In the genomic region with DNA sequence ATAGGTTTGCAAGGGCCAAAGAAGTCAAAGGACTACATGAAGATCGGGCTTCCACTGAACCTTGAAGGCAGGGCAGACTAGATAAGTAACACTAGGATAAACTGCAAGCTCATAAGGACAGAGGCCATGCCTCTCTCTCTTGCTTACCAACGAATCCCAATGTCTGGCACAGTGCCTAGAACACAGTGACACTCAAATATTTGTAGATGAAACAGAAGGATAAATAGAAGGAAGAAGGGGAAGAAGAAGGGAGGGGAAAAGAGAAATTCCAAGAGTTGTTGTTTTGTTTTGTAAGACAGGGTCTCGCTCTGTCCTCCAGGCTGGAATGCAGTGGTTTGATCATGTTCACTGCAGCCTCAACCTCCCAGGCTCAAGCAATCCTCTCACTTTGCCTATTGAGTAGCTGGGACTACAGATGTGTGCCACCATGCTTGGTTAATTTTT, we compare ENCODE assay signal across 10 cellular contexts. TPM values are rescaled to one million over a fixed set of nuclear protein-coding genes. Genes with fewer than 3 reads are reported as not detected.
DNase-seq lines count a peak whose midpoint lies in the region; ATAC-seq, FAIRE-seq and TF ChIP-seq lines count a peak whose summit lies in the region.
"Had no signal": no experiment of that assay in that cellular context is flagged by ENCODE, and none has a peak within 500 bp of the region (broad histone marks: within the 10 kb centered on the region; RNA-seq: fewer than 3 reads in every experiment).

No MANE protein-coding gene starts in this region.

- ATAC-seq in HG03460 (IDR thresholded peaks at IDR 0.05; ENCODE audit: unreplicated experiment) = no peak
- ATAC-seq in activated CD8-positive, alpha-beta T cell treated with anti-CD3 and anti-CD28 coated beads, Interleukin-2, amount 10 ng/mL, durations not matched to agents 7 days and 5 days = no peak

- CTCF ChIA-PET in activated CD8-positive, alpha-beta T cell treated with anti-CD3 and anti-CD28 coated beads, Interleukin-2, amount 10 ng/mL, durations not matched to agents 7 days and 5 days (lab: Charles Lee) = no interaction called here

- H3K9me3 Mint-ChIP-seq in progenitor cell of endocrine pancreas (ENCODE audit: low read depth) = no peaks in the 10 kb centered on the region
- H3K9me3 Mint-ChIP-seq in activated naive CD8-positive, alpha-beta T cell treated with anti-CD3 and anti-CD28 coated beads for 36 hours = no peaks in the 10 kb centered on the region
- H3K9me3 Mint-ChIP-seq in activated CD8-positive, alpha-beta T cell treated with anti-CD3 and anti-CD28 coated beads, Interleukin-2, amount 10 ng/mL, durations not matched to agents 7 days and 5 days (ENCODE audit: insufficient read depth) = no peaks in the 10 kb centered on the region

- peak; percentile 71 for DNase-seq in G401 (ENCODE audit: low spot score)
- DNase-seq in RCC 7860 (ENCODE audit: low spot score) = peak; percentile 82
- DNase-seq in fibroblast of pulmonary artery (ENCODE audit: low read depth) = peak; percentile 48
- DNase-seq in progenitor cell of endocrine pancreas (ENCODE audit: low spot score, unreplicated experiment) = no peak
- no peak for DNase-seq in activated naive CD8-positive, alpha-beta T cell treated with anti-CD3 and anti-CD28 coated beads for 36 hours
- no peak for DNase-seq in NCI-H1436 treated with DMSO at 0.1 percent for 48 hours (lab: John Stamatoyannopoulos, UW)
- no peak for DNase-seq in activated CD8-positive, alpha-beta T cell treated with anti-CD3 and anti-CD28 coated beads, Interleukin-2, amount 10 ng/mL, durations not matched to agents 7 days and 5 days

- POLR2A ChIA-PET in activated CD8-positive, alpha-beta T cell treated with anti-CD3 and anti-CD28 coated beads, Interleukin-2, amount 10 ng/mL, durations not matched to agents 7 days and 5 days (lab: Charles Lee) = no interaction called here

- in situ Hi-C loops in G401 (cut with HindIII; ENCODE audit: low sequenced_read_pairs) = no loop called here

- H3K27ac Mint-ChIP-seq in progenitor cell of endocrine pancreas = peak overlapping the region; percentile 88
- H3K27ac Mint-ChIP-seq in activated naive CD8-positive, alpha-beta T cell treated with anti-CD3 and anti-CD28 coated beads for 36 hours = no peak overlapping the region
- H3K27ac Mint-ChIP-seq in activated CD8-positive, alpha-beta T cell treated with anti-CD3 and anti-CD28 coated beads, Interleukin-2, amount 10 ng/mL, durations not matched to agents 7 days and 5 days = no peak overlapping the region

- peaks cover 5% of the 10 kb centered on the region for H3K36me3 Mint-ChIP-seq in progenitor cell of endocrine pancreas (ENCODE audit: insufficient read depth)
- peaks cover 9% of the 10 kb centered on the region for H3K36me3 Mint-ChIP-seq in activated naive CD8-positive, alpha-beta T cell treated with anti-CD3 and anti-CD28 coated beads for 36 hours
- peaks cover 10% of the 10 kb centered on the region for H3K36me3 Mint-ChIP-seq in activated CD8-positive, alpha-beta T cell treated with anti-CD3 and anti-CD28 coated beads, Interleukin-2, amount 10 ng/mL, durations not matched to agents 7 days and 5 days (ENCODE audit: low read depth)

- FAIRE-seq in RCC 7860 (lab: Jason Lieb, UNC) = peak; percentile 54
- FAIRE-seq: GM12891 had no signal

- no peak overlapping the region for H3K4me3 Mint-ChIP-seq in progenitor cell of endocrine pancreas (ENCODE audit: low read depth)
- H3K4me3 Mint-ChIP-seq in activated naive CD8-positive, alpha-beta T cell treated with anti-CD3 and anti-CD28 coated beads for 36 hours = no peak overlapping the region
- H3K4me3 Mint-ChIP-seq in activated CD8-positive, alpha-beta T cell treated with anti-CD3 and anti-CD28 coated beads, Interleukin-2, amount 10 ng/mL, durations not matched to agents 7 days and 5 days = no peak overlapping the region

- no peaks in the 10 kb centered on the region for H3K27me3 Mint-ChIP-seq in progenitor cell of endocrine pancreas
- no peaks in the 10 kb centered on the region for H3K27me3 Mint-ChIP-seq in activated naive CD8-positive, alpha-beta T cell treated with anti-CD3 and anti-CD28 coated beads for 36 hours
- no peaks in the 10 kb centered on the region for H3K27me3 Mint-ChIP-seq in activated CD8-positive, alpha-beta T cell treated with anti-CD3 and anti-CD28 coated beads, Interleukin-2, amount 10 ng/mL, durations not matched to agents 7 days and 5 days (ENCODE audit: low read depth)

- TF ChIP-seq CTCF in fibroblast of pulmonary artery (IDR thresholded peaks at IDR 0.05; ENCODE audit: low read length, missing control alignments) (no peak), progenitor cell of endocrine pancreas (IDR thresholded peaks at IDR 0.05; ENCODE audit: unreplicated experiment) (no peak)

- peaks cover 27% of the 10 kb centered on the region for H3K4me1 Mint-ChIP-seq in progenitor cell of endocrine pancreas (ENCODE audit: low read depth)
- H3K4me1 Mint-ChIP-seq in activated naive CD8-positive, alpha-beta T cell treated with anti-CD3 and anti-CD28 coated beads for 36 hours = peaks cover 63% of the 10 kb centered on the region
- peaks cover 27% of the 10 kb centered on the region for H3K4me1 Mint-ChIP-seq in activated CD8-positive, alpha-beta T cell treated with anti-CD3 and anti-CD28 coated beads, Interleukin-2, amount 10 ng/mL, durations not matched to agents 7 days and 5 days (ENCODE audit: low read depth)

- H3K4me3 ChIP-seq in fibroblast of pulmonary artery (replicated peaks; ENCODE audit: low read depth, low read length) = no peak overlapping the region
- H3K4me3 ChIP-seq: thoracic aorta had no signal

RNA-seq across cellular contexts. Expression of a gene that starts 26.9 kb away (rescaled TPM):
- 6.5 and 8.1 TPM in 2 replicates for total RNA-seq in G401 (2014; rRNA removed; shearing (Covaris generic))
- 61.0 and 68.0 TPM in 2 replicates for total RNA-seq in progenitor cell of endocrine pancreas
- 10 to 100 TPM; 22.8 to 24.0 TPM for total RNA-seq in activated naive CD8-positive, alpha-beta T cell treated with anti-CD3 and anti-CD28 coated beads for 36 hours
- total RNA-seq in activated CD8-positive, alpha-beta T cell treated with anti-CD3 and anti-CD28 coated beads, Interleukin-2, amount 10 ng/mL, durations not matched to agents 7 days and 5 days = 10 to 100 TPM; 25.9 to 31.4 TPM

Comparison
In these comparisons a context has a peak if more than half of its experiments do, and no peak if none do; other contexts are left out.
1. DNase-seq: peak in G401 (single experiment), RCC 7860 (single experiment) and fibroblast of pulmonary artery (single experiment); none in progenitor cell of endocrine pancreas (single experiment), activated naive CD8-positive, alpha-beta T cell treated with anti-CD3 and anti-CD28 coated beads for 36 hours (single experiment), NCI-H1436 treated with DMSO at 0.1 percent for 48 hours (single experiment) and activated CD8-positive, alpha-beta T cell treated with anti-CD3 and anti-CD28 coated beads, Interleukin-2, amount 10 ng/mL, durations not matched to agents 7 days and 5 days (single experiment).